9 cellular contexts compared by ENCODE assay signal in genomic region chr19:4814625-4815425, GRCh38. TPM values are rescaled to one million over a fixed set of nuclear protein-coding genes. Genes with fewer than 3 reads are reported as not detected.
DNase-seq lines count a peak whose midpoint lies in the region; ATAC-seq and TF ChIP-seq lines count a peak whose summit lies in the region.
"Had no signal": no experiment of that assay in that cellular context is flagged by ENCODE, and none has a peak within 500 bp of the region (broad histone marks: within the 10 kb centered on the region; RNA-seq: fewer than 3 reads in every experiment).

No MANE protein-coding gene starts in this region.

- H4K20me1 ChIP-seq in OCI-LY1 (ENCODE audit: insufficient read depth, low read length), result no peaks in the 10 kb centered on the region

- H3K27ac Mint-ChIP-seq in activated CD4-positive, alpha-beta T cell treated with anti-CD3 and anti-CD28 coated beads, Interleukin-2, amount 10 ng/mL, durations not matched to agents 7 days and 5 days, result peak overlapping the region; percentile 76
- peak overlapping the region; percentile 21 for H3K27ac Mint-ChIP-seq in stimulated activated effector memory CD8-positive, alpha-beta T cell treated with anti-CD3 and anti-CD28 coated beads, Interleukin-12 subunit alpha, Interleukin-12 subunit beta, amount 100 ng/mL, for 72 hours
- H3K27ac Mint-ChIP-seq in type B pancreatic cell, result no peak overlapping the region

- TF ChIP-seq CTCF in OCI-LY1 (IDR thresholded peaks at IDR 0.05; ENCODE audit: low read length) (no peak), esophagus squamous epithelium (IDR thresholded peaks at IDR 0.05) (no peak), type B pancreatic cell (conservative IDR thresholded peaks at IDR 0.05) (no peak), transverse colon (IDR thresholded peaks at IDR 0.05) (no peak)

- H3K4me1 Mint-ChIP-seq in activated CD4-positive, alpha-beta T cell treated with anti-CD3 and anti-CD28 coated beads, Interleukin-2, amount 10 ng/mL, durations not matched to agents 7 days and 5 days, result peaks cover 29% of the 10 kb centered on the region
- peaks cover 48% of the 10 kb centered on the region for H3K4me1 Mint-ChIP-seq in stimulated activated effector memory CD8-positive, alpha-beta T cell treated with anti-CD3 and anti-CD28 coated beads, Interleukin-12 subunit alpha, Interleukin-12 subunit beta, amount 100 ng/mL, for 72 hours
- peaks cover 13% of the 10 kb centered on the region for H3K4me1 Mint-ChIP-seq in type B pancreatic cell (ENCODE audit: unreplicated experiment)

- DNase-seq in activated CD4-positive, alpha-beta T cell treated with anti-CD3 and anti-CD28 coated beads, Interleukin-2, amount 10 ng/mL, durations not matched to agents 7 days and 5 days, result no peak
- DNase-seq in activated CD4-positive, alpha-beta T cell treated with anti-CD3 and anti-CD28 coated beads, Interleukin-2, amount 50 U/mL, for 4 hours, result no peak
- no peak for DNase-seq in esophagus squamous epithelium (lab: John Stamatoyannopoulos, UW)
- DNase-seq in stimulated activated effector memory CD8-positive, alpha-beta T cell treated with anti-CD3 and anti-CD28 coated beads, Interleukin-12 subunit alpha, Interleukin-12 subunit beta, amount 100 ng/mL, for 72 hours (ENCODE audit: low spot score in 2 of 2), result no peak
- DNase-seq in type B pancreatic cell (ENCODE audit: extremely low spot score, unreplicated experiment), result no peak
- DNase-seq in transverse colon, result no peak

- H3F3A ChIP-seq in OCI-LY1 (ENCODE audit: insufficient read depth, low read length), result no peaks in the 10 kb centered on the region

- H3K27me3 ChIP-seq in OCI-LY1 (ENCODE audit: insufficient read depth, low read length) (no peaks in the 10 kb centered on the region), esophagus squamous epithelium (no peaks in the 10 kb centered on the region), transverse colon (no peaks in the 10 kb centered on the region)

- H3K9ac ChIP-seq in OCI-LY1 (ENCODE audit: low read length), result no peak overlapping the region
- H3K9ac ChIP-seq: parathyroid adenoma had no signal

- no peaks in the 10 kb centered on the region for H3K9me2 ChIP-seq in OCI-LY1 (ENCODE audit: low read depth, low read length)

- POLR2A ChIA-PET in activated CD4-positive, alpha-beta T cell treated with anti-CD3 and anti-CD28 coated beads, Interleukin-2, amount 10 ng/mL, durations not matched to agents 7 days and 5 days (lab: Charles Lee), result no interaction called here

- no peak overlapping the region for H3K4me3 Mint-ChIP-seq in activated CD4-positive, alpha-beta T cell treated with anti-CD3 and anti-CD28 coated beads, Interleukin-2, amount 10 ng/mL, durations not matched to agents 7 days and 5 days
- H3K4me3 Mint-ChIP-seq in stimulated activated effector memory CD8-positive, alpha-beta T cell treated with anti-CD3 and anti-CD28 coated beads, Interleukin-12 subunit alpha, Interleukin-12 subunit beta, amount 100 ng/mL, for 72 hours, result peak overlapping the region; percentile 49
- no peak overlapping the region for H3K4me3 Mint-ChIP-seq in type B pancreatic cell

- TF ChIP-seq EP300 in transverse colon (IDR thresholded peaks at IDR 0.05; ENCODE audit: low read depth), result no peak

- H3K4me2 ChIP-seq in OCI-LY1 (ENCODE audit: low read length), result no peak overlapping the region

- ATAC-seq in stimulated activated effector memory CD8-positive, alpha-beta T cell treated with anti-CD3 and anti-CD28 coated beads, Interleukin-12 subunit alpha, Interleukin-12 subunit beta, amount 100 ng/mL, for 72 hours, result no peak
- no peak for ATAC-seq in GM21723 (IDR thresholded peaks at IDR 0.05; ENCODE audit: unreplicated experiment)

- no peaks in the 10 kb centered on the region for H3K9me3 Mint-ChIP-seq in activated CD4-positive, alpha-beta T cell treated with anti-CD3 and anti-CD28 coated beads, Interleukin-2, amount 10 ng/mL, durations not matched to agents 7 days and 5 days
- H3K9me3 Mint-ChIP-seq in stimulated activated effector memory CD8-positive, alpha-beta T cell treated with anti-CD3 and anti-CD28 coated beads, Interleukin-12 subunit alpha, Interleukin-12 subunit beta, amount 100 ng/mL, for 72 hours, result no peaks in the 10 kb centered on the region
- peaks cover 5% of the 10 kb centered on the region for H3K9me3 Mint-ChIP-seq in type B pancreatic cell

- TF ChIP-seq POLR2A in esophagus squamous epithelium (IDR thresholded peaks at IDR 0.05) (no peak), transverse colon (IDR thresholded peaks at IDR 0.05) (no peak)

- H3K36me3 Mint-ChIP-seq in activated CD4-positive, alpha-beta T cell treated with anti-CD3 and anti-CD28 coated beads, Interleukin-2, amount 10 ng/mL, durations not matched to agents 7 days and 5 days (ENCODE audit: low read depth), result peaks cover 26% of the 10 kb centered on the region
- H3K36me3 Mint-ChIP-seq in stimulated activated effector memory CD8-positive, alpha-beta T cell treated with anti-CD3 and anti-CD28 coated beads, Interleukin-12 subunit alpha, Interleukin-12 subunit beta, amount 100 ng/mL, for 72 hours, result peaks cover 58% of the 10 kb centered on the region
- peaks cover 8% of the 10 kb centered on the region for H3K36me3 Mint-ChIP-seq in type B pancreatic cell

- H3K79me2 ChIP-seq in OCI-LY1 (ENCODE audit: insufficient read depth, low read length), result no peaks in the 10 kb centered on the region
- H3K79me2 ChIP-seq: parathyroid adenoma had no signal

- H3K27ac ChIP-seq in OCI-LY1 (ENCODE audit: low read depth, low read length, poor library complexity, severe bottlenecking) (peak overlapping the region; percentile 38), esophagus squamous epithelium (peak overlapping the region in 3 of 4 donors; percentile 36 to 93 (median 93)), transverse colon (no peak overlapping the region)
- H3K27ac ChIP-seq: parathyroid adenoma had no signal

- intact Hi-C loops in esophagus squamous epithelium (cut with DNase I), result loop anchor here (5.0 kb wide), 2 partner anchors 102 to 217 kb away; no protein-coding TSS in a partner anchor
- intact Hi-C loops in transverse colon (cut with DNase I; ENCODE audit: low total_unique reads), result loop anchor here (1.0 to 5.0 kb wide), 2 partner anchors 96 to 217 kb away; no protein-coding TSS in a partner anchor

- H2AFZ ChIP-seq in OCI-LY1 (ENCODE audit: low read length), result no peak overlapping the region

- peaks cover 24% of the 10 kb centered on the region for H3K36me3 ChIP-seq in OCI-LY1 (ENCODE audit: insufficient read depth, low read length)
- peaks cover 10 to 40% (median 12%) of the 10 kb centered on the region in 3 donors for H3K36me3 ChIP-seq in esophagus squamous epithelium
- no peaks in the 10 kb centered on the region for H3K36me3 ChIP-seq in transverse colon

- 62 to 71% methylated on average over 5 to 7 of the region's 7 CpGs for WGBS in esophagus squamous epithelium, 2 donors
- 66 to 70% methylated on average over 7 of the region's 7 CpGs for WGBS in transverse colon (ENCODE audit: low coverage in 1 of 2), 2 donors

- CTCF ChIA-PET in activated CD4-positive, alpha-beta T cell treated with anti-CD3 and anti-CD28 coated beads, Interleukin-2, amount 10 ng/mL, durations not matched to agents 7 days and 5 days (lab: Charles Lee), result interaction anchor here (1.2 to 2.8 kb wide), 4 partner anchors 24 to 97 kb away, joined by 3 to 13 read pairs (median 5); partner anchors contain the start of gene FEM1A

- no peak overlapping the region for H3K4me3 ChIP-seq in OCI-LY1 (ENCODE audit: low read depth, low read length, poor library complexity, severe bottlenecking)
- H3K4me3 ChIP-seq in esophagus squamous epithelium, result no peak overlapping the region
- H3K4me3 ChIP-seq in transverse colon, result no peak overlapping the region

- in situ Hi-C loops in transverse colon (cut with MboI; ENCODE audit: low pct_ligation_motif_present in 1 of 4, low pct_unique_long_range_greater_than_20kb in 1 of 4, low sequenced_read_pairs in 3 of 4), result loop anchor here in 1 of 4 donors (25.0 kb wide), 1 partner anchor 97 kb away; the partner anchor contains the start of genes ARRDC5 and UHRF1

- no peaks in the 10 kb centered on the region for H3K9me3 ChIP-seq in OCI-LY1 (ENCODE audit: low read length)
- H3K9me3 ChIP-seq in esophagus squamous epithelium, result no peaks in the 10 kb centered on the region
- no peaks in the 10 kb centered on the region for H3K9me3 ChIP-seq in transverse colon

- H3K4me1 ChIP-seq in OCI-LY1 (ENCODE audit: insufficient read depth, low read length, severe bottlenecking) (peaks cover 35% of the 10 kb centered on the region), esophagus squamous epithelium (peaks cover 19 to 48% (median 22%) of the 10 kb centered on the region in 3 donors), transverse colon (peaks cover 0 to 22% (median 10%) of the 10 kb centered on the region in 4 donors)

- H3K27me3 Mint-ChIP-seq in activated CD4-positive, alpha-beta T cell treated with anti-CD3 and anti-CD28 coated beads, Interleukin-2, amount 10 ng/mL, durations not matched to agents 7 days and 5 days, result no peaks in the 10 kb centered on the region
- no peaks in the 10 kb centered on the region for H3K27me3 Mint-ChIP-seq in type B pancreatic cell

RNA-seq across cellular contexts. Expression of gene TICAM1, which starts 16.7 kb away (rescaled TPM):
- total RNA-seq in activated CD4-positive, alpha-beta T cell treated with anti-CD3 and anti-CD28 coated beads, Interleukin-2, amount 10 ng/mL, durations not matched to agents 7 days and 5 days, result 10 to 100 TPM; 18.6 to 19.2 TPM
- total RNA-seq in esophagus squamous epithelium, result 10 to 100 TPM in 3 of 4 donors, 1 to 10 TPM in 1; 9.6 to 28.7 (median 16.8) TPM
- total RNA-seq in type B pancreatic cell (ENCODE audit: low replicate concordance), result 8.3 and 20.5 TPM in 2 replicates
- total RNA-seq in transverse colon, result 10 to 100 TPM; 17.7 to 66.6 (median 20.8) TPM

RNA-seq across cellular contexts. Expression of gene FEM1A, which starts 23.3 kb away (rescaled TPM):
- 10 to 100 TPM; 11.9 TPM for total RNA-seq in activated CD4-positive, alpha-beta T cell treated with anti-CD3 and anti-CD28 coated beads, Interleukin-2, amount 10 ng/mL, durations not matched to agents 7 days and 5 days
- total RNA-seq in esophagus squamous epithelium (10 to 100 TPM; 16.8 to 22.7 (median 18.4) TPM), type B pancreatic cell (ENCODE audit: low replicate concordance) (13.3 and 13.7 TPM in 2 replicates), transverse colon (10 to 100 TPM; 13.3 to 63.5 (median 15.5) TPM)

RNA-seq across cellular contexts. Expression of gene PLIN3, which starts 52.6 kb away (rescaled TPM):
- total RNA-seq in activated CD4-positive, alpha-beta T cell treated with anti-CD3 and anti-CD28 coated beads, Interleukin-2, amount 10 ng/mL, durations not matched to agents 7 days and 5 days, result 10 to 100 TPM; 24.1 to 28.1 TPM
- total RNA-seq in esophagus squamous epithelium, result 100 to 1,000 TPM in 3 of 4 donors, 10 to 100 TPM in 1; 67.3 to 173 (median 147) TPM
- total RNA-seq in type B pancreatic cell (ENCODE audit: low replicate concordance), result 53.9 and 77.4 TPM in 2 replicates
- 10 to 100 TPM; 27.5 to 85.5 (median 77.1) TPM for total RNA-seq in transverse colon

Comparison
In these comparisons a context has a peak if more than half of its experiments do, and no peak if none do; other contexts are left out.
1. H3K27ac ChIP-seq: peak in OCI-LY1 (single experiment) and esophagus squamous epithelium (3 of 4); none in transverse colon (0 of 4).